21 cellular contexts compared by ENCODE assay signal in the genomic region with DNA sequence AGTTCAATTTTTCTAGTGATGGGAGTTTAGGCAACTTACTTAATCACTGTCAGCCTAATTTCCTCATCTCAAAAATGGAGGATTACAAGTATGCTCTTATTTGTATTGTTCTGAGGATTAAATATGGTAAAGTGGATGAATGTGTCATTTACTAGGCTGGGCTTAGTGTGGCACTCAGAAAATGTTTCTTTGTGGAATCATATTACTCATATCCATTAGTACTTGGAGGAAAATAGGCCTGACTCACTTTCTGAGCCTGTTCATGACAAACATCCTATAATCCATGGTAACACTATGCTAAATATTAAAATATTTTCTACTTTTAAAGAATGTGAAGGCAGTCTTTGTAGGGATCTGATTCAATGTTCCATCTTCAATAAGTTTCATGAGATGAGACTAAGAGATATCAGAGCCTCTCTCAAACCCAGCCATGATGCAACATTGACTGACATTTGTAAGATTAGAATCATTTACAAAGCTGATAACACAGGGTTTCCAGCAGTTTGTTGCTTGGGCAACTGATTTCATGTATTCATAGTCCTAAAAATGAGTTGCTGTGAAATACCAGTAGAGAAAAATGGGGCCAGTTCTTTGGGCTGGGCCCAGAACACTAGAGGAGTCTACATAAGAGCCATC.
DNase-seq lines count a peak whose midpoint lies in the region; ATAC-seq and TF ChIP-seq lines count a peak whose summit lies in the region.
"Had no signal": no experiment of that assay in that cellular context is flagged by ENCODE, and none has a peak within 500 bp of the region (broad histone marks: within the 10 kb centered on the region; RNA-seq: fewer than 3 reads in every experiment).

No MANE protein-coding gene starts in this region.

- CTCF ChIA-PET in SK-N-SH (lab: Yijun Ruan, JAX) = no interaction called here

- H3K36me3 ChIP-seq in SK-N-SH (replicated peaks in 1 of 2; ENCODE audit: control insufficient read depth in 1 of 2, insufficient read depth in 2 of 2, low read length in 1 of 2) (no peaks in the 10 kb centered on the region), right atrium auricular region (no peaks in the 10 kb centered on the region)
- H3K36me3 ChIP-seq: adrenal gland, esophagus squamous epithelium, tibial nerve had no signal

- H3K4me3 ChIP-seq in SK-N-SH (ENCODE audit: low read depth in 2 of 2, low read length in 1 of 2) = no peak overlapping the region
- H3K4me3 ChIP-seq in fibroblast of pulmonary artery (replicated peaks; ENCODE audit: low read depth, low read length) = no peak overlapping the region
- no peak overlapping the region for H3K4me3 ChIP-seq in right atrium auricular region
- H3K4me3 ChIP-seq: adrenal gland, esophagus squamous epithelium, lung, tibial nerve had no signal

- no peak for TF ChIP-seq EP300 in SK-N-SH (IDR thresholded peaks at IDR 0.05; ENCODE audit: borderline replicate concordance in 1 of 2, low read depth in 1 of 2, low read length in 1 of 2)

- H3K9ac ChIP-seq in SK-N-SH = peak overlapping the region; percentile 32; the same call in 1 of the 2 replicates
- H3K9ac ChIP-seq: KMS-11 had no signal

- no peaks in the 10 kb centered on the region for H4K20me1 ChIP-seq in SK-N-SH (ENCODE audit: insufficient read depth)

- no peaks in the 10 kb centered on the region for H3K79me2 ChIP-seq in SK-N-SH (ENCODE audit: insufficient read depth)

- TF ChIP-seq CTCF in SK-N-SH (IDR thresholded peaks at IDR 0.05) (no peak), fibroblast of pulmonary artery (IDR thresholded peaks at IDR 0.05; ENCODE audit: low read length, missing control alignments) (no peak), right atrium auricular region (IDR thresholded peaks at IDR 0.05) (no peak)

- peak overlapping the region; percentile 67; the same call in 1 of the 2 replicates for H2AFZ ChIP-seq in SK-N-SH (ENCODE audit: low read depth)

- ATAC-seq in HG03460 (IDR thresholded peaks at IDR 0.05; ENCODE audit: unreplicated experiment) = no peak

- no peaks in the 10 kb centered on the region for H3K27me3 ChIP-seq in SK-N-SH (ENCODE audit: insufficient read depth)
- H3K27me3 ChIP-seq in right atrium auricular region = no peaks in the 10 kb centered on the region
- H3K27me3 ChIP-seq: adrenal gland, tibial nerve had no signal

- H3K9me3 ChIP-seq in SK-N-SH (no peaks in the 10 kb centered on the region), right atrium auricular region (no peaks in the 10 kb centered on the region)
- H3K9me3 ChIP-seq: adrenal gland, esophagus squamous epithelium, tibial nerve had no signal

- H3K4me2 ChIP-seq in SK-N-SH = 0 out of 2 replicates have a peak overlapping the region, but pooled peaks have one; percentile 37
- H3K4me2 ChIP-seq: KMS-11 had no signal

- H3K4me1 ChIP-seq in SK-N-SH (ENCODE audit: control insufficient read depth in 1 of 2, insufficient read depth in 2 of 2, low read depth in 1 of 2, low read length in 1 of 2) = no peaks in the 10 kb centered on the region; a peak in 2 of 4 replicates
- H3K4me1 ChIP-seq in right atrium auricular region = no peaks in the 10 kb centered on the region
- H3K4me1 ChIP-seq: adrenal gland had no signal

- TF ChIP-seq RAD21 in SK-N-SH (IDR thresholded peaks at IDR 0.05; ENCODE audit: low read length) = no peak

- H3F3A ChIP-seq in SK-N-SH (replicated peaks; ENCODE audit: insufficient read depth) = peaks cover 15% of the 10 kb centered on the region

- peak overlapping the region in 1 of 2 experiments; percentile 82; a peak in 2 of 4 replicates for H3K27ac ChIP-seq in SK-N-SH (ENCODE audit: low read depth in 2 of 2, low read length in 1 of 2)
- no peak overlapping the region for H3K27ac ChIP-seq in right atrium auricular region
- H3K27ac ChIP-seq: adrenal gland, KMS-11, tibial nerve had no signal

- DNase-seq in A172 (ENCODE audit: low spot score) (peak; percentile 60), HS-27A (ENCODE audit: low read depth) (peak; percentile 82), SK-N-SH (no peak), fibroblast of pulmonary artery (ENCODE audit: low read depth) (peak; percentile 31), NCI-H446 treated with DMSO at 0.1 percent for 48 hours (lab: John Stamatoyannopoulos, UW) (no peak), hippocampal formation (lab: John Stamatoyannopoulos, UW) (no peak), right atrium auricular region (ENCODE audit: low spot score) (no peak)
- DNase-seq: 8988T; activated CD4-positive, alpha-beta T cell treated with anti-CD3 and anti-CD28 coated beads, Interleukin-2, amount 10 ng/mL, durations not matched to agents 7 days and 5 days; activated T-cell treated with anti-CD3 and anti-CD28 coated beads, Interleukin-2, amount 50 U/mL, for 24 hours; cortex of kidney; esophagus squamous epithelium; NCI-H1436; NCI-H526 treated with DMSO at 0.1 percent for 48 hours; stimulated activated CD4-positive, alpha-beta T cell treated with anti-CD3 and anti-CD28 coated beads, Interleukin-2, amount 100 ng/mL, for 48 hours; T-helper 9 cell had no signal

- no peaks in the 10 kb centered on the region; the same call in 1 of the 2 replicates for H3K9me2 ChIP-seq in SK-N-SH

- POLR2A ChIA-PET in SK-N-SH (lab: Yijun Ruan, JAX) = no interaction called here

TF ChIP-seq in SK-N-SH, 30 proteins besides CTCF, POLR2A, EP300 and RAD21:
- TF ChIP-seq JUND (IDR thresholded peaks at IDR 0.05) (peak; percentile 24; the same call in 1 of the 2 replicates), ELF1 (IDR thresholded peaks at IDR 0.05) (no peak), IRF3 (IDR thresholded peaks at IDR 0.05; ENCODE audit: low read depth, low read length) (no peak), EZH2phosphoT487 (IDR thresholded peaks at IDR 0.05; ENCODE audit: borderline replicate concordance, low read depth) (no peak), GABPA (IDR thresholded peaks at IDR 0.05; ENCODE audit: low read depth) (no peak), MXI1 (IDR thresholded peaks at IDR 0.05; ENCODE audit: low read depth, low read length) (no peak), MAX (IDR thresholded peaks at IDR 0.05; ENCODE audit: low read depth) (no peak), CHD2 (IDR thresholded peaks at IDR 0.05; ENCODE audit: low read length, partially characterized antibody) (no peak), SMC3 (IDR thresholded peaks at IDR 0.05; ENCODE audit: low read depth, low read length) (no peak), TAF1 (IDR thresholded peaks at IDR 0.05; ENCODE audit: borderline replicate concordance, low read depth, low read length) (no peak), TCF12 (IDR thresholded peaks at IDR 0.05) (peak; percentile 31; the same call in 1 of the 2 replicates), FOXM1 (IDR thresholded peaks at IDR 0.05; ENCODE audit: low read depth) (0 out of 2 replicates have a peak, but pooled peaks have one; percentile 35), TEAD4 (IDR thresholded peaks at IDR 0.05; ENCODE audit: borderline replicate concordance, insufficient read depth) (no peak), POLR2AphosphoS5 (IDR thresholded peaks at IDR 0.05; ENCODE audit: low read depth, low read length) (no peak), FOSL2 (IDR thresholded peaks at IDR 0.05; ENCODE audit: borderline replicate concordance, low read depth) (peak; percentile 56)
- TF ChIP-seq, protein P1, sequence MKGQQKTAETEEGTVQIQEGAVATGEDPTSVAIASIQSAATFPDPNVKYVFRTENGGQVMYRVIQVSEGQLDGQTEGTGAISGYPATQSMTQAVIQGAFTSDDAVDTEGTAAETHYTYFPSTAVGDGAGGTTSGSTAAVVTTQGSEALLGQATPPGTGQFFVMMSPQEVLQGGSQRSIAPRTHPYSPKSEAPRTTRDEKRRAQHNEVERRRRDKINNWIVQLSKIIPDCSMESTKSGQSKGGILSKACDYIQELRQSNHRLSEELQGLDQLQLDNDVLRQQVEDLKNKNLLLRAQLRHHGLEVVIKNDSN (IDR thresholded peaks at IDR 0.05; ENCODE audit: borderline replicate concordance, low read depth) = no peak
- TF ChIP-seq, protein P2, sequence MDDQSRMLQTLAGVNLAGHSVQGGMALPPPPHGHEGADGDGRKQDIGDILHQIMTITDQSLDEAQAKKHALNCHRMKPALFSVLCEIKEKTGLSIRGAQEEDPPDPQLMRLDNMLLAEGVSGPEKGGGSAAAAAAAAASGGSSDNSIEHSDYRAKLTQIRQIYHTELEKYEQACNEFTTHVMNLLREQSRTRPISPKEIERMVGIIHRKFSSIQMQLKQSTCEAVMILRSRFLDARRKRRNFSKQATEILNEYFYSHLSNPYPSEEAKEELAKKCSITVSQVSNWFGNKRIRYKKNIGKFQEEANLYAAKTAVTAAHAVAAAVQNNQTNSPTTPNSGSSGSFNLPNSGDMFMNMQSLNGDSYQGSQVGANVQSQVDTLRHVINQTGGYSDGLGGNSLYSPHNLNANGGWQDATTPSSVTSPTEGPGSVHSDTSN (IDR thresholded peaks at IDR 0.05) = 0 out of 2 replicates have a peak, but pooled peaks have one; percentile 13
TF ChIP-seq in SK-N-SH: peak in this region for 5.

Comparison
In these comparisons a context has a peak if more than half of its experiments do, and no peak if none do; other contexts are left out.
1. DNase-seq: peak in A172 (single experiment), HS-27A (single experiment) and fibroblast of pulmonary artery (single experiment); none in SK-N-SH (single experiment), NCI-H446 treated with DMSO at 0.1 percent for 48 hours (single experiment), hippocampal formation (0 of 2) and right atrium auricular region (single experiment).